9 cellular contexts compared by ENCODE assay signal in genomic region chr2:199704358-199705238, GRCh38.
A peak's percentile ranks its signal among the peaks of the same experiment; 100 is the strongest.
DNase-seq lines count a peak whose midpoint lies in the region; ATAC-seq and TF ChIP-seq lines count a peak whose summit lies in the region.
"Had no signal": no experiment of that assay in that cellular context is flagged by ENCODE, and none has a peak within 500 bp of the region (broad histone marks: within the 10 kb centered on the region; RNA-seq: fewer than 3 reads in every experiment).

No MANE protein-coding gene starts in this region.

- peaks cover 22% of the 10 kb centered on the region for H3K9me3 Mint-ChIP-seq in WTC11

- H3K27ac ChIP-seq in left ventricle myocardium inferior (replicated peaks) (no peak overlapping the region), testis (no peak overlapping the region)
- H3K27ac ChIP-seq: skin epidermis had no signal

- H3K27me3 ChIP-seq in left ventricle myocardium inferior (ENCODE audit: low read depth) (no peaks in the 10 kb centered on the region), testis (no peaks in the 10 kb centered on the region)

- intact Hi-C loops in left ventricle myocardium inferior (cut with micrococcal nuclease) (no loop called here), testis (cut with DNase I; ENCODE audit: low total_unique reads) (no loop called here)

- H3K36me3 Mint-ChIP-seq in WTC11: peaks cover 13% of the 10 kb centered on the region

- no peak overlapping the region for H3K4me3 Mint-ChIP-seq in WTC11

- H3K4me1 ChIP-seq in left ventricle myocardium inferior (no peaks in the 10 kb centered on the region), testis (no peaks in the 10 kb centered on the region)

- H3K27ac Mint-ChIP-seq in WTC11: no peak overlapping the region

- POLR2A ChIA-PET in WTC11 (lab: Charles Lee): no interaction called here

- CTCF ChIA-PET in WTC11 (lab: Charles Lee): interaction anchor here (0.7 to 2.4 kb wide), 23 partner anchors 9 to 237 kb away, joined by 3 to 22 read pairs (median 4); partner anchors contain the start of genes C2orf69 and FTCDNL1

- no peak overlapping the region for H3K4me3 ChIP-seq in left ventricle myocardium inferior
- no peak overlapping the region for H3K4me3 ChIP-seq in testis
- H3K4me3 ChIP-seq: skin epidermis had no signal

- no peaks in the 10 kb centered on the region for H3K36me3 ChIP-seq in left ventricle myocardium inferior
- no peaks in the 10 kb centered on the region for H3K36me3 ChIP-seq in testis (ENCODE audit: low read depth, missing control alignments)

- TF ChIP-seq CTCF in WTC11 (IDR thresholded peaks at IDR 0.05) (peak; percentile 70), left ventricle myocardium inferior (IDR thresholded peaks at IDR 0.05; ENCODE audit: borderline replicate concordance) (peak; percentile 54), testis (IDR thresholded peaks at IDR 0.05) (no peak)

- TF ChIP-seq POLR2A in testis (IDR thresholded peaks at IDR 0.05): no peak

- in situ Hi-C loops in Caki2 (cut with HindIII; ENCODE audit: low pct_unique_long_range_greater_than_20kb, low sequenced_read_pairs): no loop called here

- peaks cover 21% of the 10 kb centered on the region for H3K9me3 ChIP-seq in left ventricle myocardium inferior (replicated peaks)
- H3K9me3 ChIP-seq in testis: no peaks in the 10 kb centered on the region

- ATAC-seq in GM18907 (IDR thresholded peaks at IDR 0.05; ENCODE audit: unreplicated experiment) (peak; percentile 58), WTC11 (peak; percentile 99), GM21526 (IDR thresholded peaks at IDR 0.05; ENCODE audit: low FRiP score, unreplicated experiment) (no peak)

- H3K27me3 Mint-ChIP-seq in WTC11 (ENCODE audit: low read depth): no peaks in the 10 kb centered on the region; the same call in 1 of the 2 replicates

- no peaks in the 10 kb centered on the region for H3K4me1 Mint-ChIP-seq in WTC11

- 73% methylated on average over 1 of the region's 1 CpG for WGBS in testis, 2 donors

- DNase-seq in Caki2 (ENCODE audit: low read depth) (peak; percentile 52), NCI-H1092 (lab: John Stamatoyannopoulos, UW) (peak; percentile 7), WTC11 (ENCODE audit: low spot score) (peak; percentile 57), left ventricle myocardium inferior (no peak), testis (peak; percentile 17), NCI-H146 treated with DMSO at 0.1 percent for 48 hours (lab: John Stamatoyannopoulos, UW; ENCODE audit: unreplicated experiment) (no peak)

TF ChIP-seq in WTC11, 78 proteins besides CTCF, POLR2A, EP300 and RAD21:
- no peak for TF ChIP-seq HMGA2 (CRISPR knock-in tag; IDR thresholded peaks at IDR 0.05)
- no peak for TF ChIP-seq ETV6 (CRISPR knock-in tag; IDR thresholded peaks at IDR 0.05)

Comparison
In these comparisons a context has a peak if more than half of its experiments do, and no peak if none do; other contexts are left out.
1. DNase-seq: peak in Caki2 (single experiment), NCI-H1092 (single experiment), WTC11 (single experiment) and testis (single experiment); none in left ventricle myocardium inferior (single experiment) and NCI-H146 treated with DMSO at 0.1 percent for 48 hours (single experiment).
2. CTCF ChIP-seq: peak in WTC11 (single experiment) and left ventricle myocardium inferior (single experiment); none in testis (0 of 3).